Comparison of ENCODE assay signal across 24 cellular contexts in genomic region chr4:17094209-17094608, GRCh38.
DNase-seq lines count a peak whose midpoint lies in the region; ATAC-seq and TF ChIP-seq lines count a peak whose summit lies in the region.
"Had no signal": no experiment of that assay in that cellular context is flagged by ENCODE, and none has a peak within 500 bp of the region (broad histone marks: within the 10 kb centered on the region; RNA-seq: fewer than 3 reads in every experiment).

No MANE protein-coding gene starts in this region.

- H3K36me3 ChIP-seq in smooth muscle cell (ENCODE audit: low read depth), result no peaks in the 10 kb centered on the region
- no peaks in the 10 kb centered on the region for H3K36me3 ChIP-seq in upper lobe of right lung
- H3K36me3 ChIP-seq: lower lobe of right lung, SJSA1 had no signal

- no peak overlapping the region for H3K9ac ChIP-seq in smooth muscle cell (ENCODE audit: low read depth)

- H3K9me3 ChIP-seq in smooth muscle cell (replicated peaks; ENCODE audit: low read depth), result no peaks in the 10 kb centered on the region
- no peaks in the 10 kb centered on the region for H3K9me3 ChIP-seq in upper lobe of right lung
- H3K9me3 ChIP-seq: lower lobe of right lung had no signal

- H3K79me2 ChIP-seq in smooth muscle cell (ENCODE audit: low read depth), result no peaks in the 10 kb centered on the region

- no peak overlapping the region for H3K4me3 Mint-ChIP-seq in HFFc6
- H3K4me3 Mint-ChIP-seq: activated naive CD8-positive, alpha-beta T cell treated with anti-CD3 and anti-CD28 coated beads, Interleukin-2, amount 50 U/mL, for 24 hours; stimulated activated naive B cell treated with anti-CD40 and anti-IgM and Interleukin-4, amounts not matched to agents 10 μg/mL and 1 μg/mL and 100 μg/mL, for 72 hours; T-helper 17 cell had no signal

- no peak for ATAC-seq in GM19324 (IDR thresholded peaks at IDR 0.05; ENCODE audit: low FRiP score, unreplicated experiment)
- ATAC-seq in upper lobe of right lung, result no peak
- ATAC-seq in HG02981 (IDR thresholded peaks at IDR 0.05; ENCODE audit: unreplicated experiment), result no peak
- ATAC-seq: activated naive CD8-positive, alpha-beta T cell treated with anti-CD3 and anti-CD28 coated beads, Interleukin-2, amount 50 U/mL, for 24 hours; lower lobe of right lung; T-helper 17 cell had no signal

- TF ChIP-seq CTCF in HFFc6 (IDR thresholded peaks at IDR 0.05), result no peak
- no peak for TF ChIP-seq CTCF in astrocyte of the spinal cord (IDR thresholded peaks at IDR 0.05; ENCODE audit: low read depth, low read length)
- TF ChIP-seq CTCF in fibroblast of pulmonary artery (IDR thresholded peaks at IDR 0.05; ENCODE audit: low read length, missing control alignments), result no peak
- no peak for TF ChIP-seq CTCF in smooth muscle cell (IDR thresholded peaks at IDR 0.05; ENCODE audit: borderline replicate concordance, insufficient read depth, poor library complexity, severe bottlenecking)
- TF ChIP-seq CTCF in GM13976 (IDR thresholded peaks at IDR 0.05; ENCODE audit: borderline replicate concordance, control extremely low read depth, extremely low read depth, insufficient read depth, missing control alignments), result no peak
- no peak for TF ChIP-seq CTCF in upper lobe of right lung (IDR thresholded peaks at IDR 0.05)

- DNase-seq in HFFc6, result peak; percentile 12
- peak; percentile 13 for DNase-seq in astrocyte of the spinal cord (ENCODE audit: low read depth, low spot score)
- DNase-seq in fibroblast of pulmonary artery (ENCODE audit: low read depth), result peak; percentile 49
- DNase-seq in smooth muscle cell (lab: John Stamatoyannopoulos, UW; ENCODE audit: unreplicated experiment), result no peak
- no peak for DNase-seq in GM13976 (ENCODE audit: low spot score)
- DNase-seq in upper lobe of right lung, result no peak
- DNase-seq: activated CD4-positive, alpha-beta T cell treated with anti-CD3 and anti-CD28 coated beads for 1 hour; activated gamma-delta T cell treated with Interleukin-2 at 50 U/mL for 16 hours; activated naive CD8-positive, alpha-beta T cell treated with anti-CD3 and anti-CD28 coated beads, Interleukin-2, amount 50 U/mL, for 24 hours; activated T-cell treated with anti-CD3 and anti-CD28 coated beads, Interleukin-2, amount 50 U/mL, for 1 hour; Calu3; KBM-7; lower lobe of right lung; NCI-H146; NCI-H2171; retina; stimulated activated CD4-positive, alpha-beta T cell treated with anti-CD3 and anti-CD28 coated beads, Interleukin-4, amount 100 ng/mL, for 1 hour; stimulated activated naive B cell treated with anti-CD40 and anti-IgM and Interleukin-4, amounts not matched to agents 10 μg/mL and 1 μg/mL and 100 μg/mL, for 72 hours; T-helper 17 cell had no signal

- no peaks in the 10 kb centered on the region for H3K27me3 ChIP-seq in smooth muscle cell (ENCODE audit: low read depth)
- no peaks in the 10 kb centered on the region for H3K27me3 ChIP-seq in upper lobe of right lung
- H3K27me3 ChIP-seq: SJSA1 had no signal

- peak overlapping the region; percentile 37; the same call in 1 of the 2 replicates for H3K27ac Mint-ChIP-seq in HFFc6
- H3K27ac Mint-ChIP-seq: activated naive CD8-positive, alpha-beta T cell treated with anti-CD3 and anti-CD28 coated beads, Interleukin-2, amount 50 U/mL, for 24 hours; stimulated activated naive B cell treated with anti-CD40 and anti-IgM and Interleukin-4, amounts not matched to agents 10 μg/mL and 1 μg/mL and 100 μg/mL, for 72 hours; T-helper 17 cell had no signal

- in situ Hi-C loops in astrocyte of the spinal cord (cut with HindIII; ENCODE audit: low sequenced_read_pairs) (no loop called here), GM13976 (cut with MboI; ENCODE audit: low sequenced_read_pairs, unreplicated experiment) (no loop called here)

- H3K4me3 ChIP-seq in astrocyte of the spinal cord (ENCODE audit: low read depth, low read length) (no peak overlapping the region), fibroblast of pulmonary artery (replicated peaks; ENCODE audit: low read depth, low read length) (no peak overlapping the region), smooth muscle cell (no peak overlapping the region), upper lobe of right lung (no peak overlapping the region)
- H3K4me3 ChIP-seq: coronary artery, lower lobe of right lung, SJSA1 had no signal

- H2AFZ ChIP-seq in smooth muscle cell (ENCODE audit: low read depth), result peak overlapping the region; percentile 72

- H3K9me3 Mint-ChIP-seq in HFFc6, result no peaks in the 10 kb centered on the region
- H3K9me3 Mint-ChIP-seq: activated naive CD8-positive, alpha-beta T cell treated with anti-CD3 and anti-CD28 coated beads, Interleukin-2, amount 50 U/mL, for 24 hours; stimulated activated naive B cell treated with anti-CD40 and anti-IgM and Interleukin-4, amounts not matched to agents 10 μg/mL and 1 μg/mL and 100 μg/mL, for 72 hours had no signal

- peak overlapping the region; percentile 73 for H3K4me2 ChIP-seq in smooth muscle cell

- intact Hi-C loops in upper lobe of right lung (cut with DNase I), result no loop called here

- H3K27me3 Mint-ChIP-seq in HFFc6 (ENCODE audit: insufficient read depth), result no peaks in the 10 kb centered on the region; the same call in none of the 2 replicates
- H3K27me3 Mint-ChIP-seq: activated naive CD8-positive, alpha-beta T cell treated with anti-CD3 and anti-CD28 coated beads, Interleukin-2, amount 50 U/mL, for 24 hours; stimulated activated naive B cell treated with anti-CD40 and anti-IgM and Interleukin-4, amounts not matched to agents 10 μg/mL and 1 μg/mL and 100 μg/mL, for 72 hours had no signal

- no peaks in the 10 kb centered on the region for H3F3A ChIP-seq in smooth muscle cell (ENCODE audit: low read depth)

- no peaks in the 10 kb centered on the region for H3K36me3 Mint-ChIP-seq in HFFc6 (ENCODE audit: low read depth)
- H3K36me3 Mint-ChIP-seq: stimulated activated naive B cell treated with anti-CD40 and anti-IgM and Interleukin-4, amounts not matched to agents 10 μg/mL and 1 μg/mL and 100 μg/mL, for 72 hours had no signal

- H3K4me1 ChIP-seq in smooth muscle cell (ENCODE audit: low read depth), result no peaks in the 10 kb centered on the region
- peaks cover 6% of the 10 kb centered on the region for H3K4me1 ChIP-seq in upper lobe of right lung
- H3K4me1 ChIP-seq: lower lobe of right lung had no signal

- peaks cover 54% of the 10 kb centered on the region for H3K4me1 Mint-ChIP-seq in HFFc6 (ENCODE audit: low read depth)
- H3K4me1 Mint-ChIP-seq: T-helper 17 cell had no signal

- H3K27ac ChIP-seq in smooth muscle cell (ENCODE audit: low read depth) (no peak overlapping the region), upper lobe of right lung (no peak overlapping the region)
- H3K27ac ChIP-seq: C4-2B, coronary artery, lower lobe of right lung, SJSA1 had no signal

- no peaks in the 10 kb centered on the region for H4K20me1 ChIP-seq in smooth muscle cell (ENCODE audit: low read depth)

Comparison
In these comparisons a context has a peak if more than half of its experiments do, and no peak if none do; other contexts are left out.
1. DNase-seq: peak in HFFc6 (single experiment), astrocyte of the spinal cord (single experiment) and fibroblast of pulmonary artery (single experiment); none in smooth muscle cell (single experiment), GM13976 (single experiment) and upper lobe of right lung (single experiment).